8 cellular contexts compared by ENCODE assay signal in genomic region chr4:8594097-8595038, GRCh38. TPM values are rescaled to one million over a fixed set of nuclear protein-coding genes. Genes with fewer than 3 reads are reported as not detected.
A peak's percentile ranks its signal among the peaks of the same experiment; 100 is the strongest.
DNase-seq lines count a peak whose midpoint lies in the region; ATAC-seq, FAIRE-seq and TF ChIP-seq lines count a peak whose summit lies in the region.

No MANE protein-coding gene starts in this region.

- DNase-seq in NCI-H2107 treated with DMSO at 0.1 percent for 48 hours (lab: John Stamatoyannopoulos, UW; ENCODE audit: unreplicated experiment), result peak; percentile 18
- no peak for DNase-seq in NCI-H2107 (lab: John Stamatoyannopoulos, UW)
- peak; percentile 33 for DNase-seq in Panc1 (ENCODE audit: low read depth, low spot score)
- peak in 1 of 2 experiments; percentile 77 for DNase-seq in H1 (ENCODE audit: low read depth in 1 of 2, low spot score in 2 of 2)
- DNase-seq in lower lobe of right lung, result no peak
- DNase-seq in effector CD8-positive, alpha-beta T cell (lab: John Stamatoyannopoulos, UW), result no peak

- H2AFZ ChIP-seq in H1 (ENCODE audit: low read length), result no peak overlapping the region

- H3K9ac ChIP-seq in H1 (replicated peaks in 1 of 4; ENCODE audit: extremely low read depth in 1 of 4, low read depth in 3 of 4, low read length in 3 of 4), result no peak overlapping the region

- no peaks in the 10 kb centered on the region for H3K36me3 ChIP-seq in Panc1 (ENCODE audit: control insufficient read depth, insufficient read depth, low read length)
- no peaks in the 10 kb centered on the region; a peak in 1 of 8 replicates for H3K36me3 ChIP-seq in H1 (ENCODE audit: control insufficient read depth in 2 of 4, insufficient read depth in 4 of 4, low read length in 3 of 4)
- no peaks in the 10 kb centered on the region for H3K36me3 ChIP-seq in lower lobe of right lung

- no peak overlapping the region for H4K5ac ChIP-seq in H1 (ENCODE audit: insufficient read length, low read depth, low read length)

- H2BK5ac ChIP-seq in H1 (ENCODE audit: low read depth, low read length), result 0 out of 2 replicates have a peak overlapping the region, but pooled peaks have one; percentile 20

- H3K23me2 ChIP-seq in H1 (ENCODE audit: low read depth, low read length), result peaks cover 14% of the 10 kb centered on the region; the same call in 1 of the 2 replicates

- WGBS in H1 (ENCODE audit: extremely low coverage in 1 of 2, insufficient coverage in 1 of 2, insufficient read length in 1 of 2, insufficient replicate concordance in 2 of 2, low coverage in 1 of 2, low lambda C conversion rate in 2 of 2, missing lambda C conversion rate in 1 of 2), 2 experiments, result 68% methylated on average over 21 of the region's 24 CpGs; no CpG with 5 or more reads in 1 of the 2 experiments

- H2BK12ac ChIP-seq in H1 (ENCODE audit: low read depth, low read length), result peak overlapping the region; percentile 94; the same call in 1 of the 2 replicates

- H3K18ac ChIP-seq in H1 (ENCODE audit: extremely low read depth, low read length), result no peak overlapping the region

- no peak overlapping the region for H2AK5ac ChIP-seq in H1 (ENCODE audit: low read depth, low read length)

- FAIRE-seq in H1 (lab: Jason Lieb, UNC), result peak; percentile 97

- BruUV-seq in Panc1 (replicated peaks; lab: Mats Ljungman, UMichigan), result no TSS peak

- CTCF ChIA-PET in Panc1 (lab: Charles Lee) (interaction anchor here (0.7 kb wide), 3 partner anchors 9 to 418 kb away, joined by 3 to 6 read pairs (median 4); no protein-coding TSS in a partner anchor), H1 (lab: Charles Lee; ENCODE audit: partially characterized antibody) (interaction anchor here (0.6 to 5.8 kb wide), 19 partner anchors 10 to 1008 kb away, joined by 3 to 49 read pairs (median 4); no protein-coding TSS in a partner anchor)

- no peak overlapping the region for H2BK120ac ChIP-seq in H1 (replicated peaks; ENCODE audit: low read depth, low read length)

- TF ChIP-seq CTCF in Panc1 (IDR thresholded peaks at IDR 0.05) (peak; percentile 82), H1 (IDR thresholded peaks at IDR 0.05; ENCODE audit: control extremely low read depth in 1 of 3, insufficient read depth in 1 of 3, low read depth in 1 of 3, low read length in 3 of 3) (peak in 2 of 3 experiments; percentile 79 to 84; a peak in 3 of 4 replicates), lower lobe of right lung (IDR thresholded peaks at IDR 0.05) (peak; percentile 63)

- peak overlapping the region; percentile 81 to 98 for H3K4me2 ChIP-seq in H1 (ENCODE audit: insufficient read depth in 1 of 2, low read depth in 2 of 2, low read length in 2 of 2)

- H4K20me1 ChIP-seq in H1 (replicated peaks in 1 of 2; ENCODE audit: control insufficient read depth in 1 of 2, insufficient read depth in 2 of 2, low read length in 2 of 2), result peaks cover 3 to 22% of the 10 kb centered on the region in 2 experiments

- peak; percentile 90 to 95 for TF ChIP-seq RAD21 in H1 (IDR thresholded peaks at IDR 0.05 in 1 of 2, conservative IDR thresholded peaks at IDR 0.05 in 1 of 2; ENCODE audit: low read depth in 2 of 2, low read length in 2 of 2)

- H3K4me1 ChIP-seq in Panc1 (ENCODE audit: control insufficient read depth, insufficient read depth, low read length), result no peaks in the 10 kb centered on the region
- H3K4me1 ChIP-seq in H1 (replicated peaks in 1 of 4; ENCODE audit: control insufficient read depth in 3 of 4, insufficient read depth in 4 of 4, low read length in 3 of 4), result peaks cover 0 to 24% (median 20%) of the 10 kb centered on the region in 4 experiments; a peak in 6 of 7 replicates
- no peaks in the 10 kb centered on the region for H3K4me1 ChIP-seq in lower lobe of right lung

- no peak overlapping the region for H3K27ac ChIP-seq in Panc1 (ENCODE audit: low read length)
- H3K27ac ChIP-seq in H1 (ENCODE audit: low read depth, low read length), result no peak overlapping the region
- no peak overlapping the region for H3K27ac ChIP-seq in lower lobe of right lung

- H3K27me3 ChIP-seq in Panc1 (ENCODE audit: control insufficient read depth, insufficient read depth, low read length) (no peaks in the 10 kb centered on the region), H1 (replicated peaks in 1 of 4; ENCODE audit: control insufficient read depth in 3 of 4, extremely low read depth in 1 of 4, insufficient read depth in 3 of 4, low read length in 3 of 4) (0 out of 7 replicates have a peak, but pooled peaks cover 0 to 3% (median under 1%) of the 10 kb centered on the region in 4 experiments), lower lobe of right lung (ENCODE audit: low read depth) (peaks cover 44% of the 10 kb centered on the region)

- intact Hi-C loops in Panc1 (cut with micrococcal nuclease; ENCODE audit: unreplicated experiment), result loop anchor here (2.0 kb wide), 1 partner anchor 126 kb away; no protein-coding TSS in a partner anchor
- intact Hi-C loops in lower lobe of right lung (cut with DNase I), result no loop called here

- no peak overlapping the region for H3K56ac ChIP-seq in H1 (replicated peaks; ENCODE audit: insufficient read length, low read depth, low read length)

- ATAC-seq in HG02798 (IDR thresholded peaks at IDR 0.05; ENCODE audit: poor library complexity, unreplicated experiment), result peak; percentile 52
- peak; percentile 80 for ATAC-seq in Panc1
- ATAC-seq in lower lobe of right lung, result peak; percentile 62 to 68
- ATAC-seq in HG02852 (IDR thresholded peaks at IDR 0.05; ENCODE audit: unreplicated experiment), result no peak

- no peak for TF ChIP-seq POLR2A in H1 (IDR thresholded peaks at IDR 0.05; ENCODE audit: control extremely low read depth in 1 of 2, low read depth in 2 of 2, low read length in 2 of 2)

- no peak overlapping the region for H4K91ac ChIP-seq in H1 (replicated peaks; ENCODE audit: insufficient read length, low read length)

- H3K14ac ChIP-seq in H1 (ENCODE audit: insufficient read length), result no peak overlapping the region

- H4K8ac ChIP-seq in H1 (ENCODE audit: extremely low read depth, insufficient read depth, low read length), result no peak overlapping the region

- H2BK15ac ChIP-seq in H1 (ENCODE audit: low read length), result peak overlapping the region; percentile 65; the same call in 1 of the 2 replicates

- H3K79me2 ChIP-seq in H1 (ENCODE audit: control insufficient read depth in 1 of 2, insufficient read depth in 2 of 2, low read length in 2 of 2), result peaks cover 0 to 20% of the 10 kb centered on the region in 2 experiments; a peak in 1 of 4 replicates

- in situ Hi-C loops in Panc1 (cut with HindIII; ENCODE audit: low pct_unique_long_range_greater_than_20kb, low sequenced_read_pairs), result no loop called here

- no peak overlapping the region for H3K23ac ChIP-seq in H1 (ENCODE audit: insufficient read length)

- no peak overlapping the region for H2BK20ac ChIP-seq in H1 (ENCODE audit: low read length)

- peaks cover 11% of the 10 kb centered on the region for H3K79me1 ChIP-seq in H1 (ENCODE audit: low read depth, low read length)

- no peaks in the 10 kb centered on the region for H3K9me3 ChIP-seq in Panc1 (ENCODE audit: control insufficient read depth, insufficient read depth, low read depth, low read length)
- no peaks in the 10 kb centered on the region for H3K9me3 ChIP-seq in H1 (ENCODE audit: insufficient read depth in 2 of 2, low read depth in 1 of 2, low read length in 1 of 2)
- H3K9me3 ChIP-seq in lower lobe of right lung, result no peaks in the 10 kb centered on the region

- POLR2A ChIA-PET in Panc1 (lab: Charles Lee), result no interaction called here
- POLR2A ChIA-PET in H1 (lab: Charles Lee; ENCODE audit: partially characterized antibody), result interaction anchor here (1.2 to 2.9 kb wide), 4 partner anchors 8 to 126 kb away, joined by 3 to 12 read pairs (median 6); no protein-coding TSS in a partner anchor

- no peak overlapping the region for H3K4ac ChIP-seq in H1 (replicated peaks; ENCODE audit: insufficient read length, low read depth, low read length)

- H3K4me3 ChIP-seq in Panc1 (ENCODE audit: low read depth in 2 of 2, low read length in 2 of 2) (no peak overlapping the region), H1 (ENCODE audit: extremely low read depth in 1 of 4, insufficient read depth in 2 of 4, low read depth in 3 of 4, low read length in 4 of 4) (peak overlapping the region in 1 of 4 experiments; percentile 78; a peak in 2 of 8 replicates), lower lobe of right lung (no peak overlapping the region)

- no peak for TF ChIP-seq EP300 in H1 (IDR thresholded peaks at IDR 0.05; ENCODE audit: borderline replicate concordance in 1 of 2, low read depth in 2 of 2, low read length in 2 of 2)

TF ChIP-seq in H1, 55 proteins besides CTCF, POLR2A, EP300 and RAD21 (continues in another document):
- no peak for TF ChIP-seq JUN (IDR thresholded peaks at IDR 0.05; ENCODE audit: low read depth, low read length)
- peak in 1 of 2 experiments; percentile 53; a peak in 1 of 4 replicates for TF ChIP-seq SIN3A (conservative IDR thresholded peaks at IDR 0.05 in 1 of 2, IDR thresholded peaks at IDR 0.05 in 1 of 2; ENCODE audit: low read depth in 1 of 2, low read length in 2 of 2)
- peak; percentile 82 for TF ChIP-seq CEBPB (IDR thresholded peaks at IDR 0.05; ENCODE audit: low read depth, low read length)

RNA-seq across cellular contexts. Expression of gene CPZ, which starts 1.8 kb away (rescaled TPM):
- total RNA-seq in Panc1 (2021; ENCODE audit: unreplicated experiment) (0.15 TPM), lower lobe of right lung (6.0 TPM)
- polyA plus RNA-seq in Panc1 (2012; ENCODE audit: insufficient read length), result 0.17 TPM
- 28.8 and 31.5 TPM in 2 replicates for total RNA-seq in H1 (2021; fragmentation: NEBNext Ultra II Directional; extraction: Animal tissue kit (Norgen Biotek cat#: 25700))
- 40.7 and 67.4 TPM in 2 replicates for polyA plus RNA-seq in H1 (2011; rRNA removed)
- 38.3 TPM for polyA plus RNA-seq in H1 (2011; cell fraction: cytosol; rRNA removed)
- 98.5 TPM for polyA plus RNA-seq in H1 (2011; cell fraction: nucleus; rRNA removed)
- polyA plus RNA-seq in H1 (2012, experiment 1 of 2), result 29.4 to 44.2 TPM (median 42.1 TPM) in 4 replicates
- polyA plus RNA-seq in H1 (2012, experiment 2 of 2), result 35.2 TPM
- 26.2 TPM for polyA plus RNA-seq in H1 (2013, experiment 1 of 2)
- 24.4 TPM for polyA plus RNA-seq in H1 (2013, experiment 2 of 2)
- 12.0 and 13.2 TPM in 2 replicates for polyA minus RNA-seq in H1 (2011; rRNA and poly(A)+ RNA removed)
- 20.3 TPM for polyA minus RNA-seq in H1 (2011; cell fraction: cytosol; rRNA and poly(A)+ RNA removed)
- polyA minus RNA-seq in H1 (2011; cell fraction: nucleus; rRNA and poly(A)+ RNA removed), result 32.0 TPM

RNA-seq across cellular contexts. Expression of gene GPR78, which starts 14.2 kb away (rescaled TPM):
- total RNA-seq in Panc1 (2021; ENCODE audit: unreplicated experiment) (not detected), lower lobe of right lung (0.21 TPM)
- polyA plus RNA-seq in Panc1 (2012; ENCODE audit: insufficient read length), result not detected
- total RNA-seq in H1 (2021; fragmentation: NEBNext Ultra II Directional; extraction: Animal tissue kit (Norgen Biotek cat#: 25700)), result 3.0 and 3.3 TPM in 2 replicates
- 1.0 and 2.2 TPM in 2 replicates for polyA plus RNA-seq in H1 (2011; rRNA removed)
- polyA plus RNA-seq in H1 (2011; cell fraction: cytosol; rRNA removed), result 1.6 TPM
- polyA plus RNA-seq in H1 (2011; cell fraction: nucleus; rRNA removed), result 10.5 TPM
- 1.7 to 2.0 TPM (median 1.9 TPM) in 4 replicates for polyA plus RNA-seq in H1 (2012, experiment 1 of 2)
- polyA plus RNA-seq in H1 (2012, experiment 2 of 2), result 0.84 TPM
- 0.75 TPM for polyA plus RNA-seq in H1 (2013, experiment 1 of 2)
- polyA plus RNA-seq in H1 (2013, experiment 2 of 2), result 0.68 TPM
- 1.8 and 3.0 TPM in 2 replicates for polyA minus RNA-seq in H1 (2011; rRNA and poly(A)+ RNA removed)
- 0.59 TPM for polyA minus RNA-seq in H1 (2011; cell fraction: cytosol; rRNA and poly(A)+ RNA removed)
- polyA minus RNA-seq in H1 (2011; cell fraction: nucleus; rRNA and poly(A)+ RNA removed), result 8.6 TPM

Comparison
In these comparisons a context has a peak if more than half of its experiments do, and no peak if none do; other contexts are left out.
1. DNase-seq: peak in NCI-H2107 treated with DMSO at 0.1 percent for 48 hours (single experiment) and Panc1 (single experiment); none in NCI-H2107 (single experiment), lower lobe of right lung (single experiment) and effector CD8-positive, alpha-beta T cell (single experiment).
2. Peak in every context shown above with its lines, with median percentiles within 50 percentile points of each other: CTCF ChIP-seq.